12 cellular contexts compared by ENCODE assay signal in the genomic region with DNA sequence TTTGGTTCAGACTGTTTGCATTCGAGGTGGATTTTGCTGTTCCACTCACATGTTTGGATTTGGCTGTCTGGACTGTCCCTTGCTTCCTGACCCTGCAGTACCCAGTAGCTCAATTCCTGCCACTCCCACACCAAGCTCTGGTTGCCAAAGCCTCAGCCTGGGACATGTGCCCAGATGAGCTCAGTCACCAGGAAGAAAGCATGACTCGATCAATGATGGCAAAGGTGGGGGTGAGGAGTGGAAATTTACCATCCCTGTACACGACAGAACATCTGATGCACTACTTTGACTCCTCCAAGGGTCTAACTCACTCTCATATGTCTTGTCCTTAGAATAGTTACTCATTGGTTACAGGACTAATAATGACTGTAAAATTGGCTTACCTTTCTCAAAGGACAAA. TPM values are rescaled to one million over a fixed set of nuclear protein-coding genes. Genes with fewer than 3 reads are reported as not detected.
DNase-seq lines count a peak whose midpoint lies in the region; ATAC-seq, FAIRE-seq and TF ChIP-seq lines count a peak whose summit lies in the region.
"Had no signal": no experiment of that assay in that cellular context is flagged by ENCODE, and none has a peak within 500 bp of the region (broad histone marks: within the 10 kb centered on the region; RNA-seq: fewer than 3 reads in every experiment).

No MANE protein-coding gene starts in this region.

- H3K27me3 Mint-ChIP-seq in stimulated activated naive B cell treated with anti-CD40 and anti-IgM and Interleukin-4, amounts not matched to agents 10 μg/mL and 1 μg/mL and 100 μg/mL, for 72 hours = no peaks in the 10 kb centered on the region
- H3K27me3 Mint-ChIP-seq in Caco-2 (ENCODE audit: insufficient read depth, unreplicated experiment) = peaks cover 3% of the 10 kb centered on the region
- H3K27me3 Mint-ChIP-seq: activated CD4-positive, alpha-beta memory T cell treated with anti-CD3 and anti-CD28 coated beads, Interleukin-2, amount 10 ng/mL, durations not matched to agents 7 days and 5 days had no signal

- CTCF ChIA-PET in BJ (lab: Yijun Ruan, JAX) = interaction anchor here (1.4 to 1.7 kb wide), 2 partner anchors 11 to 20 kb away, joined by 3 to 10 read pairs; no protein-coding TSS in a partner anchor
- CTCF ChIA-PET in Caco-2 (lab: Charles Lee) = no interaction called here

- ATAC-seq in esophagus mucosa = peak; percentile 47
- no peak for ATAC-seq in stimulated activated naive B cell treated with anti-CD40 and anti-IgM and Interleukin-4, amounts not matched to agents 10 μg/mL and 1 μg/mL and 100 μg/mL, for 72 hours (replicated peaks)
- no peak for ATAC-seq in GM19023 (IDR thresholded peaks at IDR 0.05; ENCODE audit: unreplicated experiment)
- ATAC-seq: CD8-positive, alpha-beta T cell had no signal

- intact Hi-C loops in Caco-2 (cut with micrococcal nuclease; ENCODE audit: unreplicated experiment) = no loop called here

- no peaks in the 10 kb centered on the region for H3K9me3 ChIP-seq in Caco-2
- H3K9me3 ChIP-seq: neutrophil had no signal

- no peaks in the 10 kb centered on the region for H3K4me1 ChIP-seq in Caco-2

- no peaks in the 10 kb centered on the region for H3K4me1 Mint-ChIP-seq in stimulated activated naive B cell treated with anti-CD40 and anti-IgM and Interleukin-4, amounts not matched to agents 10 μg/mL and 1 μg/mL and 100 μg/mL, for 72 hours
- H3K4me1 Mint-ChIP-seq in Caco-2 (ENCODE audit: low read depth, unreplicated experiment) = no peaks in the 10 kb centered on the region
- H3K4me1 Mint-ChIP-seq: activated CD4-positive, alpha-beta memory T cell treated with anti-CD3 and anti-CD28 coated beads, Interleukin-2, amount 10 ng/mL, durations not matched to agents 7 days and 5 days had no signal

- H3K27me3 ChIP-seq in BJ (ENCODE audit: control insufficient read depth, insufficient read depth, low read length) (no peaks in the 10 kb centered on the region), Caco-2 (replicated peaks; ENCODE audit: control insufficient read depth, insufficient read depth, low read length) (no peaks in the 10 kb centered on the region)
- H3K27me3 ChIP-seq: neutrophil had no signal

- POLR2A ChIA-PET in BJ (lab: Charles Lee) (no interaction called here), Caco-2 (lab: Charles Lee) (no interaction called here)

- H3K4me3 ChIP-seq in BJ (ENCODE audit: low read depth, low read length) (no peak overlapping the region), Caco-2 (ENCODE audit: low read depth, low read length) (no peak overlapping the region)

- BruUV-seq in Caco-2 (replicated peaks; lab: Mats Ljungman, UMichigan) = no TSS peak

- no peak overlapping the region for H3K4me3 Mint-ChIP-seq in stimulated activated naive B cell treated with anti-CD40 and anti-IgM and Interleukin-4, amounts not matched to agents 10 μg/mL and 1 μg/mL and 100 μg/mL, for 72 hours
- H3K4me3 Mint-ChIP-seq in Caco-2 (ENCODE audit: unreplicated experiment) = no peak overlapping the region
- H3K4me3 Mint-ChIP-seq: activated CD4-positive, alpha-beta memory T cell treated with anti-CD3 and anti-CD28 coated beads, Interleukin-2, amount 10 ng/mL, durations not matched to agents 7 days and 5 days; CD8-positive, alpha-beta T cell had no signal

- no peaks in the 10 kb centered on the region for H3K36me3 ChIP-seq in BJ (ENCODE audit: control insufficient read depth, insufficient read depth, low read length)
- H3K36me3 ChIP-seq in Caco-2 (ENCODE audit: control insufficient read depth, insufficient read depth, low read length) = no peaks in the 10 kb centered on the region
- H3K36me3 ChIP-seq: neutrophil had no signal

- peak; percentile 89 for FAIRE-seq in RCC 7860 (lab: Jason Lieb, UNC)
- FAIRE-seq: H1 had no signal

- TF ChIP-seq CTCF in BJ (IDR thresholded peaks at IDR 0.05; ENCODE audit: insufficient read depth, low read depth, low read length) (no peak), Caco-2 (IDR thresholded peaks at IDR 0.05; ENCODE audit: insufficient read depth in 1 of 2, low read depth in 1 of 2, low read length in 1 of 2, severe bottlenecking in 1 of 2, unreplicated experiment in 1 of 2) (no peak)

- H3K36me3 Mint-ChIP-seq in stimulated activated naive B cell treated with anti-CD40 and anti-IgM and Interleukin-4, amounts not matched to agents 10 μg/mL and 1 μg/mL and 100 μg/mL, for 72 hours = no peaks in the 10 kb centered on the region
- H3K36me3 Mint-ChIP-seq in Caco-2 (ENCODE audit: insufficient read depth, unreplicated experiment) = no peaks in the 10 kb centered on the region
- H3K36me3 Mint-ChIP-seq: CD8-positive, alpha-beta T cell had no signal

- no peak overlapping the region for H3K27ac Mint-ChIP-seq in stimulated activated naive B cell treated with anti-CD40 and anti-IgM and Interleukin-4, amounts not matched to agents 10 μg/mL and 1 μg/mL and 100 μg/mL, for 72 hours
- H3K27ac Mint-ChIP-seq in Caco-2 (ENCODE audit: unreplicated experiment) = no peak overlapping the region
- H3K27ac Mint-ChIP-seq: activated CD4-positive, alpha-beta memory T cell treated with anti-CD3 and anti-CD28 coated beads, Interleukin-2, amount 10 ng/mL, durations not matched to agents 7 days and 5 days; CD8-positive, alpha-beta T cell had no signal

- DNase-seq in BJ (ENCODE audit: low read depth) (peak; percentile 51), RCC 7860 (ENCODE audit: low spot score) (peak; percentile 74), mucosa of gallbladder (ENCODE audit: low spot score) (peak; percentile 87), Caco-2 (no peak)
- DNase-seq in activated CD4-positive, alpha-beta T cell treated with anti-CD3 and anti-CD28 coated beads for 1 hour = no peak
- no peak for DNase-seq in stimulated activated naive B cell treated with anti-CD40 and anti-IgM and Interleukin-4, amounts not matched to agents 10 μg/mL and 1 μg/mL and 100 μg/mL, for 72 hours
- DNase-seq: activated CD4-positive, alpha-beta memory T cell treated with anti-CD3 and anti-CD28 coated beads, Interleukin-2, amount 10 ng/mL, durations not matched to agents 7 days and 5 days; CD8-positive, alpha-beta T cell had no signal

- H3K9me3 Mint-ChIP-seq in stimulated activated naive B cell treated with anti-CD40 and anti-IgM and Interleukin-4, amounts not matched to agents 10 μg/mL and 1 μg/mL and 100 μg/mL, for 72 hours = peaks cover 4 to 5% of the 10 kb centered on the region in 2 donors
- H3K9me3 Mint-ChIP-seq in Caco-2 (ENCODE audit: unreplicated experiment) = no peaks in the 10 kb centered on the region

RNA-seq across cellular contexts. Expression of gene ZNF385D, which starts 45.2 kb away (rescaled TPM):
- polyA plus RNA-seq in BJ (2011; rRNA removed) = 2.2 and 2.7 TPM in 2 replicates
- 3.0 and 4.2 TPM in 2 replicates for polyA minus RNA-seq in BJ (2011; rRNA and poly(A)+ RNA removed)
- total RNA-seq in esophagus mucosa (1.7 TPM), mucosa of gallbladder (25.8 TPM), Caco-2 (2022) (not detected in 2 replicates)
- total RNA-seq: activated CD4-positive, alpha-beta memory T cell treated with anti-CD3 and anti-CD28 coated beads, Interleukin-2, amount 10 ng/mL, durations not matched to agents 7 days and 5 days; CD8-positive, alpha-beta T cell had no signal

Comparison
In these comparisons a context has a peak if more than half of its experiments do, and no peak if none do; other contexts are left out.
1. DNase-seq: peak in BJ (single experiment), RCC 7860 (single experiment) and mucosa of gallbladder (single experiment); none in activated CD4-positive, alpha-beta T cell treated with anti-CD3 and anti-CD28 coated beads for 1 hour (single experiment), stimulated activated naive B cell treated with anti-CD40 and anti-IgM and Interleukin-4, amounts not matched to agents 10 μg/mL and 1 μg/mL and 100 μg/mL, for 72 hours (single experiment) and Caco-2 (0 of 2).
2. RNA of gene ZNF385D, which starts 45.2 kb away (total RNA-seq): 25.8 TPM in mucosa of gallbladder (single experiment); 1.7 TPM in esophagus mucosa (single experiment) and not detected in Caco-2; every median in the first group is over 10 times any median in the second.